20 cellular contexts compared by ENCODE assay signal in genomic region chr11:497565-498296, GRCh38. TPM values are rescaled to one million over a fixed set of nuclear protein-coding genes. Genes with fewer than 3 reads are reported as not detected.
A peak's percentile ranks its signal among the peaks of the same experiment; 100 is the strongest.
DNase-seq lines count a peak whose midpoint lies in the region; ATAC-seq and TF ChIP-seq lines count a peak whose summit lies in the region.
"Had no signal": no experiment of that assay in that cellular context is flagged by ENCODE, and none has a peak within 500 bp of the region (broad histone marks: within the 10 kb centered on the region; RNA-seq: fewer than 3 reads in every experiment).

No MANE protein-coding gene starts in this region.

- peaks cover 18% of the 10 kb centered on the region for H3K4me1 ChIP-seq in parathyroid adenoma
- H3K4me1 ChIP-seq: colonic mucosa, pancreas, SJCRH30 had no signal

- no peaks in the 10 kb centered on the region for H3K27me3 ChIP-seq in parathyroid adenoma (ENCODE audit: control insufficient read depth, insufficient read depth, low read length)
- H3K27me3 ChIP-seq: BLaER1 treated with 17β-estradiol and CSF1 and Interleukin-3, amounts not matched to agents 10 nM and 100 nM; colonic mucosa; esophagus muscularis mucosa; pancreas; SJCRH30 had no signal

- H3K36me3 Mint-ChIP-seq in Calu3 (ENCODE audit: insufficient read depth, unreplicated experiment), result peaks cover 60% of the 10 kb centered on the region
- H3K36me3 Mint-ChIP-seq in activated CD8-positive, alpha-beta T cell treated with anti-CD3 and anti-CD28 coated beads for 36 hours (ENCODE audit: low read depth), result peaks cover 35% of the 10 kb centered on the region
- H3K36me3 Mint-ChIP-seq in glutamatergic neuron (ENCODE audit: unreplicated experiment), result peaks cover 17% of the 10 kb centered on the region

- H2AFZ ChIP-seq in parathyroid adenoma, result no peak overlapping the region

- DNase-seq in Calu3, result no peak
- no peak for DNase-seq in activated CD8-positive, alpha-beta T cell treated with anti-CD3 and anti-CD28 coated beads for 36 hours
- no peak for DNase-seq in glutamatergic neuron
- no peak for DNase-seq in SK-N-DZ (ENCODE audit: low spot score)
- DNase-seq in SIG-M5 (lab: John Stamatoyannopoulos, UW), result no peak
- DNase-seq: activated CD4-positive, alpha-beta T cell treated with anti-CD3 and anti-CD28 coated beads for 4 hours; colonic mucosa; DND-41; head of caudate nucleus; Karpas-422; NCI-H1417; NCI-H2227 treated with DMSO at 0.1 percent for 48 hours; SJCRH30; T-helper 9 cell had no signal

- POLR2A ChIA-PET in activated CD8-positive, alpha-beta T cell treated with anti-CD3 and anti-CD28 coated beads for 36 hours (lab: Charles Lee), result interaction anchor here (0.8 kb wide), 1 partner anchor 247 kb away, joined by 3 read pairs; no protein-coding TSS in a partner anchor

- H3K4me1 Mint-ChIP-seq in Calu3 (ENCODE audit: low read depth, unreplicated experiment) (no peaks in the 10 kb centered on the region), glutamatergic neuron (ENCODE audit: low read depth, unreplicated experiment) (peaks cover 4% of the 10 kb centered on the region)
- H3K4me1 Mint-ChIP-seq in activated CD8-positive, alpha-beta T cell treated with anti-CD3 and anti-CD28 coated beads for 36 hours (ENCODE audit: low read depth), result peaks cover 18% of the 10 kb centered on the region

- ATAC-seq in activated CD8-positive, alpha-beta T cell treated with anti-CD3 and anti-CD28 coated beads for 36 hours, result no peak
- no peak for ATAC-seq in GM18520 (IDR thresholded peaks at IDR 0.05; ENCODE audit: unreplicated experiment)
- ATAC-seq: mucosa of descending colon, pancreas had no signal

- TF ChIP-seq CTCF in Calu3 (IDR thresholded peaks at IDR 0.05; ENCODE audit: unreplicated experiment) (no peak), glutamatergic neuron (IDR thresholded peaks at IDR 0.05; ENCODE audit: partially characterized antibody, unreplicated experiment) (no peak), parathyroid adenoma (IDR thresholded peaks at IDR 0.05) (peak; percentile 30)
- no peak for TF ChIP-seq CTCF in activated CD8-positive, alpha-beta T cell treated with anti-CD3 and anti-CD28 coated beads for 36 hours (IDR thresholded peaks at IDR 0.05)

- H3K36me3 ChIP-seq in parathyroid adenoma (ENCODE audit: control insufficient read depth, insufficient read depth, low read length), result no peaks in the 10 kb centered on the region

- H3K9ac ChIP-seq in parathyroid adenoma, result no peak overlapping the region
- H3K9ac ChIP-seq: BLaER1 treated with 17β-estradiol and CSF1 and Interleukin-3, amounts not matched to agents 10 nM and 100 nM had no signal

- no peaks in the 10 kb centered on the region for H3K79me2 ChIP-seq in parathyroid adenoma

- H3K27me3 Mint-ChIP-seq in Calu3 (ENCODE audit: unreplicated experiment) (no peaks in the 10 kb centered on the region), glutamatergic neuron (ENCODE audit: unreplicated experiment) (peaks cover 30% of the 10 kb centered on the region)
- H3K27me3 Mint-ChIP-seq in activated CD8-positive, alpha-beta T cell treated with anti-CD3 and anti-CD28 coated beads for 36 hours, result no peaks in the 10 kb centered on the region

- H3K27ac ChIP-seq in parathyroid adenoma, result peak overlapping the region; percentile 87
- H3K27ac ChIP-seq: BLaER1 treated with 17β-estradiol and CSF1 and Interleukin-3, amounts not matched to agents 10 nM and 100 nM; colonic mucosa; esophagus muscularis mucosa; pancreas; SJCRH30 had no signal

- H3K4me3 Mint-ChIP-seq in Calu3 (ENCODE audit: low read depth, unreplicated experiment) (peak overlapping the region; percentile 36), glutamatergic neuron (ENCODE audit: unreplicated experiment) (peak overlapping the region; percentile 55)
- no peak overlapping the region for H3K4me3 Mint-ChIP-seq in activated CD8-positive, alpha-beta T cell treated with anti-CD3 and anti-CD28 coated beads for 36 hours

- intact Hi-C loops in Calu3 (cut with micrococcal nuclease; ENCODE audit: unreplicated experiment), result no loop called here
- intact Hi-C loops in activated CD8-positive, alpha-beta T cell treated with anti-CD3 and anti-CD28 coated beads for 36 hours (cut with micrococcal nuclease), result no loop called here

- H3K9me3 Mint-ChIP-seq in Calu3 (ENCODE audit: low read depth, unreplicated experiment) (no peaks in the 10 kb centered on the region), glutamatergic neuron (ENCODE audit: unreplicated experiment) (peaks cover 28% of the 10 kb centered on the region)
- no peaks in the 10 kb centered on the region for H3K9me3 Mint-ChIP-seq in activated CD8-positive, alpha-beta T cell treated with anti-CD3 and anti-CD28 coated beads for 36 hours

- CTCF ChIA-PET in Calu3 (lab: Charles Lee), result interaction anchor here (0.6 kb wide), 1 partner anchor 143 kb away, joined by 6 read pairs; no protein-coding TSS in a partner anchor
- CTCF ChIA-PET in activated CD8-positive, alpha-beta T cell treated with anti-CD3 and anti-CD28 coated beads for 36 hours (lab: Charles Lee), result interaction anchor here (0.8 kb wide), 1 partner anchor 48 kb away, joined by 4 read pairs; no protein-coding TSS in a partner anchor

- H3K27ac Mint-ChIP-seq in Calu3 (ENCODE audit: unreplicated experiment) (peak overlapping the region; percentile 54), glutamatergic neuron (ENCODE audit: unreplicated experiment) (peak overlapping the region; percentile 64)
- peak overlapping the region; percentile 48 for H3K27ac Mint-ChIP-seq in activated CD8-positive, alpha-beta T cell treated with anti-CD3 and anti-CD28 coated beads for 36 hours

- H3K4me2 ChIP-seq in parathyroid adenoma (ENCODE audit: low read length), result peak overlapping the region; percentile 51
- H3K4me2 ChIP-seq: BLaER1 treated with 17β-estradiol and CSF1 and Interleukin-3, amounts not matched to agents 10 nM and 100 nM had no signal

- H3K9me3 ChIP-seq in parathyroid adenoma (ENCODE audit: control insufficient read depth, low read length), result no peaks in the 10 kb centered on the region
- H3K9me3 ChIP-seq: BLaER1 treated with 17β-estradiol and CSF1 and Interleukin-3, amounts not matched to agents 10 nM and 100 nM; colonic mucosa; esophagus muscularis mucosa; mucosa of descending colon; pancreas; SJCRH30 had no signal

- no TSS peak for BruUV-seq in Calu3 (replicated peaks; lab: Mats Ljungman, UMichigan)

- peak overlapping the region; percentile 5 for H3K4me3 ChIP-seq in parathyroid adenoma (ENCODE audit: low read depth, low read length)
- H3K4me3 ChIP-seq: BLaER1 treated with 17β-estradiol and CSF1 and Interleukin-3, amounts not matched to agents 10 nM and 100 nM; colonic mucosa; esophagus muscularis mucosa; mucosa of descending colon; pancreas; SJCRH30 had no signal

RNA-seq across cellular contexts. Expression of gene RNH1, which starts 9.3 kb away (rescaled TPM):
- total RNA-seq in Calu3 (2022), result 103 and 107 TPM in 2 replicates
- 100 to 1,000 TPM; 105 to 110 TPM for total RNA-seq in activated CD8-positive, alpha-beta T cell treated with anti-CD3 and anti-CD28 coated beads for 36 hours
- total RNA-seq in glutamatergic neuron (ENCODE audit: unreplicated experiment), result 85.9 TPM
- polyA plus RNA-seq in SK-N-DZ (2014; cell fraction: cytosol; rRNA removed), result 83.8 and 94.1 TPM in 2 replicates
- 105 and 120 TPM in 2 replicates for polyA plus RNA-seq in SK-N-DZ (2014; cell fraction: nucleus; rRNA removed)

RNA-seq across cellular contexts. Expression of gene HRAS, which starts 37.6 kb away (rescaled TPM):
- total RNA-seq in Calu3 (2022) (42.1 and 47.9 TPM in 2 replicates), glutamatergic neuron (ENCODE audit: unreplicated experiment) (140 TPM)
- total RNA-seq in activated CD8-positive, alpha-beta T cell treated with anti-CD3 and anti-CD28 coated beads for 36 hours, result 10 to 100 TPM; 30.4 to 34.6 TPM
- 53.4 and 62.1 TPM in 2 replicates for polyA plus RNA-seq in SK-N-DZ (2014; cell fraction: cytosol; rRNA removed)
- polyA plus RNA-seq in SK-N-DZ (2014; cell fraction: nucleus; rRNA removed), result 109 and 113 TPM in 2 replicates

RNA-seq across cellular contexts. Expression of gene LRRC56, which starts 39.6 kb away (rescaled TPM):
- total RNA-seq in Calu3 (2022) (2.2 and 2.6 TPM in 2 replicates), glutamatergic neuron (ENCODE audit: unreplicated experiment) (2.6 TPM)
- under 1 TPM; 0.67 to 0.99 TPM for total RNA-seq in activated CD8-positive, alpha-beta T cell treated with anti-CD3 and anti-CD28 coated beads for 36 hours
- polyA plus RNA-seq in SK-N-DZ (2014; cell fraction: cytosol; rRNA removed), result 0.15 and 0.18 TPM in 2 replicates
- 0.54 and 0.75 TPM in 2 replicates for polyA plus RNA-seq in SK-N-DZ (2014; cell fraction: nucleus; rRNA removed)

RNA-seq across cellular contexts. Expression of gene PTDSS2, which starts 47.7 kb away (rescaled TPM):
- total RNA-seq in Calu3 (2022) (25.1 and 30.4 TPM in 2 replicates), glutamatergic neuron (ENCODE audit: unreplicated experiment) (123 TPM)
- 10 to 100 TPM; 17.4 to 18.0 TPM for total RNA-seq in activated CD8-positive, alpha-beta T cell treated with anti-CD3 and anti-CD28 coated beads for 36 hours
- 30.7 and 43.2 TPM in 2 replicates for polyA plus RNA-seq in SK-N-DZ (2014; cell fraction: cytosol; rRNA removed)
- 199 and 249 TPM in 2 replicates for polyA plus RNA-seq in SK-N-DZ (2014; cell fraction: nucleus; rRNA removed)

RNA-seq across cellular contexts. Expression of gene ANO9, which starts 55.9 kb away (rescaled TPM):
- total RNA-seq in Calu3 (2022) (27.2 and 32.2 TPM in 2 replicates), glutamatergic neuron (ENCODE audit: unreplicated experiment) (1.8 TPM)
- total RNA-seq in activated CD8-positive, alpha-beta T cell treated with anti-CD3 and anti-CD28 coated beads for 36 hours, result 10 to 100 TPM; 28.2 to 29.0 TPM
- polyA plus RNA-seq in SK-N-DZ (2014; cell fraction: cytosol; rRNA removed), result 0.06 TPM in 1 of 2 replicates, not detected in the other
- 3.1 and 5.7 TPM in 2 replicates for polyA plus RNA-seq in SK-N-DZ (2014; cell fraction: nucleus; rRNA removed)
